In the genomic region with DNA sequence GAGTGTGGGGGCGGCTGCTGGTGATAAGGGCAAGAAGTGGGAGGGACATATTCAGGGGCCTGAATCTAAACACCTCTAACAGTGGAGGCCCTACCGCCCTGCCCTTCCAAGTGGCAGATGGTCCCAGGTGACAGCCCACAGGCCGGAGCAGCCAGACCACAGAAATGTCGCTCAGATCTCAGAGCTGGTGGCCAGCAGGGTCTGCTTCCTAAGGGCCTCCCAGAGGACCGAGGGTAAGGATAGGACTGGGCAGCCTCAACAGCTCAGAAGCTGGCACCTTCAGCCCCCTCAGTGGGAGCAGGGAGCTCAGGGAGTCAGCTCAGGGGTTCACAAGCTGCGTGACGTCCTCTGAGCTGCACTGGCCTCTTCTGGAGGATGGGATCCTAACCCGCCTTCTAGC, we compare ENCODE assay signal across 3 cellular contexts.
TF ChIP-seq lines count a peak whose summit lies in the region.

No MANE protein-coding gene starts in this region.

TF ChIP-seq in GM23338, 12 proteins besides CTCF, POLR2A, EP300 and RAD21:
- TF ChIP-seq POLR2AphosphoS5 (IDR thresholded peaks at IDR 0.05; ENCODE audit: low read depth) (no peak), EZH2 (IDR thresholded peaks at IDR 0.05; ENCODE audit: low read depth, unreplicated experiment) (no peak), STAT1 (IDR thresholded peaks at IDR 0.05; ENCODE audit: unreplicated experiment) (no peak), JUNB (IDR thresholded peaks at IDR 0.05; ENCODE audit: unreplicated experiment) (no peak), ZNF331 (CRISPR knock-in tag; IDR thresholded peaks at IDR 0.05; ENCODE audit: low read depth) (no peak)

TF ChIP-seq in HEK293, 187 proteins besides CTCF, POLR2A, EP300 and RAD21:
- TF ChIP-seq, protein P1, sequence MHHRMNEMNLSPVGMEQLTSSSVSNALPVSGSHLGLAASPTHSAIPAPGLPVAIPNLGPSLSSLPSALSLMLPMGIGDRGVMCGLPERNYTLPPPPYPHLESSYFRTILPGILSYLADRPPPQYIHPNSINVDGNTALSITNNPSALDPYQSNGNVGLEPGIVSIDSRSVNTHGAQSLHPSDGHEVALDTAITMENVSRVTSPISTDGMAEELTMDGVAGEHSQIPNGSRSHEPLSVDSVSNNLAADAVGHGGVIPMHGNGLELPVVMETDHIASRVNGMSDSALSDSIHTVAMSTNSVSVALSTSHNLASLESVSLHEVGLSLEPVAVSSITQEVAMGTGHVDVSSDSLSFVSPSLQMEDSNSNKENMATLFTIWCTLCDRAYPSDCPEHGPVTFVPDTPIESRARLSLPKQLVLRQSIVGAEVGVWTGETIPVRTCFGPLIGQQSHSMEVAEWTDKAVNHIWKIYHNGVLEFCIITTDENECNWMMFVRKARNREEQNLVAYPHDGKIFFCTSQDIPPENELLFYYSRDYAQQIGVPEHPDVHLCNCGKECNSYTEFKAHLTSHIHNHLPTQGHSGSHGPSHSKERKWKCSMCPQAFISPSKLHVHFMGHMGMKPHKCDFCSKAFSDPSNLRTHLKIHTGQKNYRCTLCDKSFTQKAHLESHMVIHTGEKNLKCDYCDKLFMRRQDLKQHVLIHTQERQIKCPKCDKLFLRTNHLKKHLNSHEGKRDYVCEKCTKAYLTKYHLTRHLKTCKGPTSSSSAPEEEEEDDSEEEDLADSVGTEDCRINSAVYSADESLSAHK (tag by site-specific recombination; IDR thresholded peaks at IDR 0.05) = no peak
- TF ChIP-seq ZNF530 (tag by site-specific recombination; IDR thresholded peaks at IDR 0.05; ENCODE audit: low read depth) = no peak
- no peak for TF ChIP-seq ZSCAN16 (tag by site-specific recombination; IDR thresholded peaks at IDR 0.05)
- TF ChIP-seq ZFHX2 (tag by site-specific recombination; conservative IDR thresholded peaks at IDR 0.05) = 0 out of 2 replicates have a peak, but pooled peaks have one; percentile 12
- 0 out of 2 replicates have a peak, but pooled peaks have one; percentile 16 for TF ChIP-seq EGR2 (tag by site-specific recombination; IDR thresholded peaks at IDR 0.05; ENCODE audit: low read depth)
- no peak for TF ChIP-seq WT1 (tag by site-specific recombination; IDR thresholded peaks at IDR 0.05)

TF ChIP-seq in K562, 482 proteins besides CTCF, POLR2A, EP300 and RAD21:
- TF ChIP-seq ZNF79 (CRISPR knock-in tag; IDR thresholded peaks at IDR 0.05; ENCODE audit: low read depth) (no peak), EGR1 (conservative IDR thresholded peaks at IDR 0.05) (0 out of 2 replicates have a peak, but pooled peaks have one; percentile 15)
